ENCODE assay signal across 25 cellular contexts in genomic region chr12:73374360-73374759, GRCh38.
A peak's percentile ranks its signal among the peaks of the same experiment; 100 is the strongest.
DNase-seq lines count a peak whose midpoint lies in the region; ATAC-seq, FAIRE-seq and TF ChIP-seq lines count a peak whose summit lies in the region.
"Had no signal": no experiment of that assay in that cellular context is flagged by ENCODE, and none has a peak within 500 bp of the region (broad histone marks: within the 10 kb centered on the region; RNA-seq: fewer than 3 reads in every experiment).

No MANE protein-coding gene starts in this region.

- H3K36me3 ChIP-seq in HepG2 (replicated peaks in 1 of 2; ENCODE audit: control insufficient read depth in 1 of 2, insufficient read depth in 2 of 2, low read length in 2 of 2) (no peaks in the 10 kb centered on the region), right lobe of liver (no peaks in the 10 kb centered on the region), K562 (ENCODE audit: control insufficient read depth, insufficient read depth, low read length) (no peaks in the 10 kb centered on the region)
- H3K36me3 ChIP-seq: BE2C, BLaER1 had no signal

- POLR2A ChIA-PET in HepG2 (lab: Yijun Ruan, JAX): no interaction called here
- POLR2A ChIA-PET in K562 (lab: Yijun Ruan, JAX): no interaction called here
- POLR2A ChIA-PET in RWPE1 (lab: Yijun Ruan, JAX; ENCODE audit: low non-redundant PET): no interaction called here

- H4K20me1 ChIP-seq in HepG2 (ENCODE audit: insufficient read depth, low read length): no peaks in the 10 kb centered on the region
- no peaks in the 10 kb centered on the region for H4K20me1 ChIP-seq in K562 (replicated peaks; ENCODE audit: control insufficient read depth, insufficient read depth, low read length)
- H4K20me1 ChIP-seq: BLaER1 had no signal

- H2AFZ ChIP-seq in HepG2 (ENCODE audit: low read length): no peak overlapping the region
- no peak overlapping the region for H2AFZ ChIP-seq in K562 (ENCODE audit: low read depth, low read length)

- H3K4me2 ChIP-seq in HepG2 (ENCODE audit: low read depth, low read length): no peak overlapping the region
- no peak overlapping the region for H3K4me2 ChIP-seq in K562 (ENCODE audit: insufficient read depth, low read length)
- H3K4me2 ChIP-seq: BLaER1 had no signal

- no peak overlapping the region for H3K27ac ChIP-seq in HepG2 (ENCODE audit: extremely low read length, insufficient read depth, low read length)
- H3K27ac ChIP-seq in right lobe of liver: no peak overlapping the region
- no peak overlapping the region for H3K27ac ChIP-seq in K562 (ENCODE audit: extremely low read depth, low read depth, low read length)
- H3K27ac ChIP-seq in RWPE1: no peak overlapping the region
- H3K27ac ChIP-seq: 22Rv1, BLaER1 had no signal

- intact Hi-C loops in HepG2 (cut with micrococcal nuclease; ENCODE audit: unreplicated experiment) (no loop called here), right lobe of liver (cut with DNase I) (no loop called here), K562 (cut with micrococcal nuclease) (no loop called here)

- H3K27me3 ChIP-seq in HepG2 (ENCODE audit: control insufficient read depth in 1 of 2, insufficient read depth in 2 of 2, low read length in 2 of 2) (no peaks in the 10 kb centered on the region; a peak in 1 of 5 replicates), right lobe of liver (no peaks in the 10 kb centered on the region), K562 (ENCODE audit: control insufficient read depth in 2 of 2, insufficient read depth in 2 of 2, low read length in 2 of 2) (no peaks in the 10 kb centered on the region)
- H3K27me3 ChIP-seq: BE2C, BLaER1 had no signal

- FAIRE-seq in HepG2 (lab: Jason Lieb, UNC) (no peak), K562 (lab: Jason Lieb, UNC) (no peak)
- FAIRE-seq: GM12878, GM12892, GM18507, GM19239 had no signal

- H3K9me1 ChIP-seq in K562 (ENCODE audit: control insufficient read depth, insufficient read depth, low read length): no peaks in the 10 kb centered on the region

- TF ChIP-seq RAD21 in HepG2 (CRISPR knock-in tag; IDR thresholded peaks at IDR 0.05) (no peak), K562 (CRISPR knock-in tag; conservative IDR thresholded peaks at IDR 0.05 in 1 of 2, IDR thresholded peaks at IDR 0.05 in 1 of 2) (no peak)

- no TSS peak for BruUV-seq in HepG2 (replicated peaks; lab: Mats Ljungman, UMichigan)
- no TSS peak for BruUV-seq in K562 (replicated peaks; lab: Mats Ljungman, UMichigan)

- CTCF ChIA-PET in HepG2 (lab: Yijun Ruan, JAX; ENCODE audit: low intra/inter-chr PET ratio, low total read pairs): no interaction called here
- CTCF ChIA-PET in K562 (lab: Yijun Ruan, JAX; ENCODE audit: low intra/inter-chr PET ratio): no interaction called here
- CTCF ChIA-PET in RWPE1 (lab: Yijun Ruan, JAX): no interaction called here

- peaks cover 40% of the 10 kb centered on the region for H3K9me3 ChIP-seq in HepG2 (ENCODE audit: low read length)
- no peaks in the 10 kb centered on the region for H3K9me3 ChIP-seq in right lobe of liver
- H3K9me3 ChIP-seq in K562 (replicated peaks; ENCODE audit: control insufficient read depth, insufficient read depth, low read depth, low read length): no peaks in the 10 kb centered on the region
- H3K9me3 ChIP-seq: BE2C, BLaER1 had no signal

- in situ Hi-C loops in HepG2 (cut with HindIII; ENCODE audit: extremely low pct_ligation_motif_present, low pct_unique_long_range_greater_than_20kb): no loop called here
- in situ Hi-C loops in K562 (cut with MboI): no loop called here

- TF ChIP-seq POLR2A in HepG2 (IDR thresholded peaks at IDR 0.05; ENCODE audit: insufficient read depth in 1 of 2, low read depth in 2 of 2, low read length in 2 of 2): no peak
- TF ChIP-seq POLR2A in right lobe of liver (IDR thresholded peaks at IDR 0.05): no peak
- TF ChIP-seq POLR2A in K562 (conservative IDR thresholded peaks at IDR 0.05): no peak

- H3K4me1 ChIP-seq in HepG2 (ENCODE audit: insufficient read depth, low read length) (no peaks in the 10 kb centered on the region), right lobe of liver (no peaks in the 10 kb centered on the region), K562 (replicated peaks in 1 of 2; ENCODE audit: control insufficient read depth in 2 of 2, insufficient read depth in 2 of 2, low read length in 2 of 2) (no peaks in the 10 kb centered on the region)
- H3K4me1 ChIP-seq: BE2C, BLaER1 had no signal

- DNase-seq in HepG2 (ENCODE audit: low spot score) (no peak), right lobe of liver (no peak), K562 (ENCODE audit: extremely low read depth in 1 of 4, low spot score in 3 of 4) (no peak), globus pallidus (ENCODE audit: low spot score) (no peak), RWPE1 (ENCODE audit: low spot score) (no peak)
- DNase-seq: ACHN; BE2C; C1 segment of cervical spinal cord; CD4-positive, alpha-beta memory T cell; CD4-positive, CD25-positive, alpha-beta regulatory T cell; CD8-positive, alpha-beta memory T cell; COR-L47; DMS 273 treated with DMSO at 0.1 percent for 48 hours; DMS153; DMS53; DMS79; DND-41; EL; GDM1 had no signal

- TF ChIP-seq CTCF in HepG2 (CRISPR knock-in tag; IDR thresholded peaks at IDR 0.05): no peak
- TF ChIP-seq CTCF in right lobe of liver (IDR thresholded peaks at IDR 0.05): no peak
- TF ChIP-seq CTCF in K562 (IDR thresholded peaks at IDR 0.05 in 2 of 3, conservative IDR thresholded peaks at IDR 0.05 in 1 of 3; ENCODE audit: insufficient read depth in 2 of 3, low read depth in 1 of 3, low read length in 3 of 3): no peak
- no peak for TF ChIP-seq CTCF in RWPE1 (conservative IDR thresholded peaks at IDR 0.05; ENCODE audit: low read depth)

- TF ChIP-seq EP300 in HepG2 (IDR thresholded peaks at IDR 0.05; ENCODE audit: low read depth in 2 of 2, low read length in 2 of 2): no peak
- no peak for TF ChIP-seq EP300 in HepG2 (CRISPR knock-in tag; IDR thresholded peaks at IDR 0.05; ENCODE audit: borderline replicate concordance)
- TF ChIP-seq EP300 in K562 (IDR thresholded peaks at IDR 0.05; ENCODE audit: low read length): no peak

- H3K79me2 ChIP-seq in HepG2 (ENCODE audit: insufficient read depth, low read length) (no peaks in the 10 kb centered on the region), K562 (ENCODE audit: control insufficient read depth, insufficient read depth, low read length) (no peaks in the 10 kb centered on the region)

- H3K4me3 ChIP-seq in HepG2 (replicated peaks in 1 of 3; ENCODE audit: insufficient read depth in 1 of 3, low read depth in 2 of 3, low read length in 3 of 3) (no peak overlapping the region), right lobe of liver (no peak overlapping the region), K562 (no peak overlapping the region)
- H3K4me3 ChIP-seq: BLaER1, GM12878 had no signal

- no peak overlapping the region for H3K9ac ChIP-seq in HepG2 (ENCODE audit: insufficient read depth, low read depth, low read length)
- no peak overlapping the region for H3K9ac ChIP-seq in K562 (ENCODE audit: insufficient read depth in 1 of 2, low read depth in 2 of 2, low read length in 2 of 2)
- H3K9ac ChIP-seq: BLaER1 had no signal

- ATAC-seq in HepG2 (no peak), right lobe of liver (no peak), K562 (no peak)
- ATAC-seq: GM12878 had no signal

TF ChIP-seq in HepG2, 621 proteins besides CTCF, POLR2A, EP300 and RAD21 (continues in another document):
- TF ChIP-seq, protein P1, sequence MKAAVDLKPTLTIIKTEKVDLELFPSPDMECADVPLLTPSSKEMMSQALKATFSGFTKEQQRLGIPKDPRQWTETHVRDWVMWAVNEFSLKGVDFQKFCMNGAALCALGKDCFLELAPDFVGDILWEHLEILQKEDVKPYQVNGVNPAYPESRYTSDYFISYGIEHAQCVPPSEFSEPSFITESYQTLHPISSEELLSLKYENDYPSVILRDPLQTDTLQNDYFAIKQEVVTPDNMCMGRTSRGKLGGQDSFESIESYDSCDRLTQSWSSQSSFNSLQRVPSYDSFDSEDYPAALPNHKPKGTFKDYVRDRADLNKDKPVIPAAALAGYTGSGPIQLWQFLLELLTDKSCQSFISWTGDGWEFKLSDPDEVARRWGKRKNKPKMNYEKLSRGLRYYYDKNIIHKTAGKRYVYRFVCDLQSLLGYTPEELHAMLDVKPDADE (CRISPR knock-in tag; IDR thresholded peaks at IDR 0.05): no peak
- TF ChIP-seq TIGD3 (CRISPR knock-in tag; IDR thresholded peaks at IDR 0.05; ENCODE audit: borderline replicate concordance): no peak
- TF ChIP-seq GTF3A (CRISPR knock-in tag; conservative IDR thresholded peaks at IDR 0.05): no peak

TF ChIP-seq in K562, 482 proteins besides CTCF, POLR2A, EP300 and RAD21 (continues in another document):
- TF ChIP-seq MAFK (IDR thresholded peaks at IDR 0.05; ENCODE audit: low read length) (peak; percentile 9; the same call in 1 of the 2 replicates), SNAPC5 (CRISPR knock-in tag; IDR thresholded peaks at IDR 0.05) (no peak), SIN3A (IDR thresholded peaks at IDR 0.05; ENCODE audit: borderline replicate concordance in 2 of 2, control insufficient read depth in 1 of 2, low read depth in 2 of 2, low read length in 2 of 2) (no peak)
- TF ChIP-seq, protein P2, sequence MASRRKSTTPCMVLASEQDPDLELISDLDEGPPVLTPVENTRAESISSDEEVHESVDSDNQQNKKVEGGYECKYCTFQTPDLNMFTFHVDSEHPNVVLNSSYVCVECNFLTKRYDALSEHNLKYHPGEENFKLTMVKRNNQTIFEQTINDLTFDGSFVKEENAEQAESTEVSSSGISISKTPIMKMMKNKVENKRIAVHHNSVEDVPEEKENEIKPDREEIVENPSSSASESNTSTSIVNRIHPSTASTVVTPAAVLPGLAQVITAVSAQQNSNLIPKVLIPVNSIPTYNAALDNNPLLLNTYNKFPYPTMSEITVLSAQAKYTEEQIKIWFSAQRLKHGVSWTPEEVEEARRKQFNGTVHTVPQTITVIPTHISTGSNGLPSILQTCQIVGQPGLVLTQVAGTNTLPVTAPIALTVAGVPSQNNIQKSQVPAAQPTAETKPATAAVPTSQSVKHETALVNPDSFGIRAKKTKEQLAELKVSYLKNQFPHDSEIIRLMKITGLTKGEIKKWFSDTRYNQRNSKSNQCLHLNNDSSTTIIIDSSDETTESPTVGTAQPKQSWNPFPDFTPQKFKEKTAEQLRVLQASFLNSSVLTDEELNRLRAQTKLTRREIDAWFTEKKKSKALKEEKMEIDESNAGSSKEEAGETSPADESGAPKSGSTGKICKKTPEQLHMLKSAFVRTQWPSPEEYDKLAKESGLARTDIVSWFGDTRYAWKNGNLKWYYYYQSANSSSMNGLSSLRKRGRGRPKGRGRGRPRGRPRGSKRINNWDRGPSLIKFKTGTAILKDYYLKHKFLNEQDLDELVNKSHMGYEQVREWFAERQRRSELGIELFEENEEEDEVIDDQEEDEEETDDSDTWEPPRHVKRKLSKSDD (conservative IDR thresholded peaks at IDR 0.05; ENCODE audit: low read length): no peak

Comparison
In these comparisons a context has a peak if more than half of its experiments do, and no peak if none do; other contexts are left out.
1. Of the 241 proteins assayed by ChIP-seq in both HepG2 and K562: peak only in HepG2: MAFF; only in K562: MAFG; in both: MAFK; in neither: 238.